In the genomic region with DNA sequence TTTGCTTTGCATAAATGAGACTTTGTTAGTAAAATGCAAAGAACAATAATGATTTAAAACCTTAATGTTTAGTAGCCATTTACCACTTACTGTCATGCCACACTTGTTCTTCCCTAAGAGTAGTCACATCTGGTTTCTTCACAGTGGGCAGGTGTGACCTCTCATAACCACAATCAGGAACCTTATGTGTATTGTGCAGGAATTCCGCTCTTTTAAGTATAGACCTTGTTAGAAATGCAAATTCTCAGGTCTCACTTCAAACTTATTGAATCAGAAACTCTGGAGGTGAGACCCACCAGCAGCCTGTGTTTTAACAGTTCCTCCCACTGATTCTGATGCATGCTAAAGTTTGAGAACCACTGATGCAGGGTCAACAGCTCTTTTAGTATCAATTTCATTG, we compare ENCODE assay signal across 1 cellular context.
TF ChIP-seq lines count a peak whose summit lies in the region.

No MANE protein-coding gene starts in this region.

TF ChIP-seq in GM12878, 131 proteins besides CTCF, POLR2A, EP300 and RAD21 (continued from another document):
- TF ChIP-seq, protein P1, sequence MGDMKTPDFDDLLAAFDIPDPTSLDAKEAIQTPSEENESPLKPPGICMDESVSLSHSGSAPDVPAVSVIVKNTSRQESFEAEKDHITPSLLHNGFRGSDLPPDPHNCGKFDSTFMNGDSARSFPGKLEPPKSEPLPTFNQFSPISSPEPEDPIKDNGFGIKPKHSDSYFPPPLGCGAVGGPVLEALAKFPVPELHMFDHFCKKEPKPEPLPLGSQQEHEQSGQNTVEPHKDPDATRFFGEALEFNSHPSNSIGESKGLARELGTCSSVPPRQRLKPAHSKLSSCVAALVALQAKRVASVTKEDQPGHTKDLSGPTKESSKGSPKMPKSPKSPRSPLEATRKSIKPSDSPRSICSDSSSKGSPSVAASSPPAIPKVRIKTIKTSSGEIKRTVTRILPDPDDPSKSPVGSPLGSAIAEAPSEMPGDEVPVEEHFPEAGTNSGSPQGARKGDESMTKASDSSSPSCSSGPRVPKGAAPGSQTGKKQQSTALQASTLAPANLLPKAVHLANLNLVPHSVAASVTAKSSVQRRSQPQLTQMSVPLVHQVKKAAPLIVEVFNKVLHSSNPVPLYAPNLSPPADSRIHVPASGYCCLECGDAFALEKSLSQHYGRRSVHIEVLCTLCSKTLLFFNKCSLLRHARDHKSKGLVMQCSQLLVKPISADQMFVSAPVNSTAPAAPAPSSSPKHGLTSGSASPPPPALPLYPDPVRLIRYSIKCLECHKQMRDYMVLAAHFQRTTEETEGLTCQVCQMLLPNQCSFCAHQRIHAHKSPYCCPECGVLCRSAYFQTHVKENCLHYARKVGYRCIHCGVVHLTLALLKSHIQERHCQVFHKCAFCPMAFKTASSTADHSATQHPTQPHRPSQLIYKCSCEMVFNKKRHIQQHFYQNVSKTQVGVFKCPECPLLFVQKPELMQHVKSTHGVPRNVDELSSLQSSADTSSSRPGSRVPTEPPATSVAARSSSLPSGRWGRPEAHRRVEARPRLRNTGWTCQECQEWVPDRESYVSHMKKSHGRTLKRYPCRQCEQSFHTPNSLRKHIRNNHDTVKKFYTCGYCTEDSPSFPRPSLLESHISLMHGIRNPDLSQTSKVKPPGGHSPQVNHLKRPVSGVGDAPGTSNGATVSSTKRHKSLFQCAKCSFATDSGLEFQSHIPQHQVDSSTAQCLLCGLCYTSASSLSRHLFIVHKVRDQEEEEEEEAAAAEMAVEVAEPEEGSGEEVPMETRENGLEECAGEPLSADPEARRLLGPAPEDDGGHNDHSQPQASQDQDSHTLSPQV (IDR thresholded peaks at IDR 0.05): no peak
- TF ChIP-seq HDAC2 (IDR thresholded peaks at IDR 0.05) (no peak), ASH2L (IDR thresholded peaks at IDR 0.05; ENCODE audit: borderline replicate concordance, low read depth) (no peak), GATAD2B (conservative IDR thresholded peaks at IDR 0.05; ENCODE audit: low read depth) (0 out of 2 replicates have a peak, but pooled peaks have one; percentile 16), ZNF24 (IDR thresholded peaks at IDR 0.05) (peak; percentile 73; the same call in 1 of the 2 replicates), NBN (IDR thresholded peaks at IDR 0.05) (0 out of 2 replicates have a peak, but pooled peaks have one; percentile 20), MTA2 (IDR thresholded peaks at IDR 0.05; ENCODE audit: low read depth) (peak; percentile 86), BHLHE40 (IDR thresholded peaks at IDR 0.05; ENCODE audit: borderline replicate concordance in 1 of 2, low read depth in 2 of 2, low read length in 1 of 2) (peak in 1 of 2 experiments; percentile 41; a peak in 1 of 4 replicates), HCFC1 (IDR thresholded peaks at IDR 0.05; ENCODE audit: low read length) (no peak), CBFB (IDR thresholded peaks at IDR 0.05; ENCODE audit: low read depth) (no peak), ETV6 (conservative IDR thresholded peaks at IDR 0.05 in 1 of 2, IDR thresholded peaks at IDR 0.05 in 1 of 2; ENCODE audit: borderline replicate concordance in 1 of 2, low read depth in 1 of 2) (no peak)
- TF ChIP-seq, protein P2, sequence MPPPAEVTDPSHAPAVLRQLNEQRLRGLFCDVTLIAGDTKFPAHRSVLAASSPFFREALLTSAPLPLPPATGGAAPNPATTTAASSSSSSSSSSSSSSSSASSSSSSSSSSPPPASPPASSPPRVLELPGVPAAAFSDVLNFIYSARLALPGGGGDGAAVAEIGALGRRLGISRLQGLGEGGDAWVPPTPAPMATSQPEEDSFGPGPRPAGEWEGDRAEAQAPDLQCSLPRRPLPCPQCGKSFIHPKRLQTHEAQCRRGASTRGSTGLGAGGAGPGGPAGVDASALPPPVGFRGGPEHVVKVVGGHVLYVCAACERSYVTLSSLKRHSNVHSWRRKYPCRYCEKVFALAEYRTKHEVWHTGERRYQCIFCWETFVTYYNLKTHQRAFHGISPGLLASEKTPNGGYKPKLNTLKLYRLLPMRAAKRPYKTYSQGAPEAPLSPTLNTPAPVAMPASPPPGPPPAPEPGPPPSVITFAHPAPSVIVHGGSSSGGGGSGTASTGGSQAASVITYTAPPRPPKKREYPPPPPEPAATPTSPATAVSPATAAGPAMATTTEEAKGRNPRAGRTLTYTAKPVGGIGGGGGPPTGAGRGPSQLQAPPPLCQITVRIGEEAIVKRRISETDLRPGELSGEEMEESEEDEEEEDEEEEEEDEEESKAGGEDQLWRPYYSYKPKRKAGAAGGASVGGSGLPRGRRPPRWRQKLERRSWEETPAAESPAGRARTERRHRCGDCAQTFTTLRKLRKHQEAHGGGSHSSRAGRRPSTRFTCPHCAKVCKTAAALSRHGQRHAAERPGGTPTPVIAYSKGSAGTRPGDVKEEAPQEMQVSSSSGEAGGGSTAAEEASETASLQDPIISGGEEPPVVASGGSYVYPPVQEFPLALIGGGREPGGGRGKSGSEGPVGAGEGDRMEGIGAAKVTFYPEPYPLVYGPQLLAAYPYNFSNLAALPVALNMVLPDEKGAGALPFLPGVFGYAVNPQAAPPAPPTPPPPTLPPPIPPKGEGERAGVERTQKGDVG (CRISPR knock-in tag; IDR thresholded peaks at IDR 0.05): no peak
- TF ChIP-seq, protein P3, sequence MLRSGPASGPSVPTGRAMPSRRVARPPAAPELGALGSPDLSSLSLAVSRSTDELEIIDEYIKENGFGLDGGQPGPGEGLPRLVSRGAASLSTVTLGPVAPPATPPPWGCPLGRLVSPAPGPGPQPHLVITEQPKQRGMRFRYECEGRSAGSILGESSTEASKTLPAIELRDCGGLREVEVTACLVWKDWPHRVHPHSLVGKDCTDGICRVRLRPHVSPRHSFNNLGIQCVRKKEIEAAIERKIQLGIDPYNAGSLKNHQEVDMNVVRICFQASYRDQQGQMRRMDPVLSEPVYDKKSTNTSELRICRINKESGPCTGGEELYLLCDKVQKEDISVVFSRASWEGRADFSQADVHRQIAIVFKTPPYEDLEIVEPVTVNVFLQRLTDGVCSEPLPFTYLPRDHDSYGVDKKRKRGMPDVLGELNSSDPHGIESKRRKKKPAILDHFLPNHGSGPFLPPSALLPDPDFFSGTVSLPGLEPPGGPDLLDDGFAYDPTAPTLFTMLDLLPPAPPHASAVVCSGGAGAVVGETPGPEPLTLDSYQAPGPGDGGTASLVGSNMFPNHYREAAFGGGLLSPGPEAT (IDR thresholded peaks at IDR 0.05; ENCODE audit: low read depth): peak; percentile 75
- TF ChIP-seq, protein P4, sequence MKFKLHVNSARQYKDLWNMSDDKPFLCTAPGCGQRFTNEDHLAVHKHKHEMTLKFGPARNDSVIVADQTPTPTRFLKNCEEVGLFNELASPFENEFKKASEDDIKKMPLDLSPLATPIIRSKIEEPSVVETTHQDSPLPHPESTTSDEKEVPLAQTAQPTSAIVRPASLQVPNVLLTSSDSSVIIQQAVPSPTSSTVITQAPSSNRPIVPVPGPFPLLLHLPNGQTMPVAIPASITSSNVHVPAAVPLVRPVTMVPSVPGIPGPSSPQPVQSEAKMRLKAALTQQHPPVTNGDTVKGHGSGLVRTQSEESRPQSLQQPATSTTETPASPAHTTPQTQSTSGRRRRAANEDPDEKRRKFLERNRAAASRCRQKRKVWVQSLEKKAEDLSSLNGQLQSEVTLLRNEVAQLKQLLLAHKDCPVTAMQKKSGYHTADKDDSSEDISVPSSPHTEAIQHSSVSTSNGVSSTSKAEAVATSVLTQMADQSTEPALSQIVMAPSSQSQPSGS (IDR thresholded peaks at IDR 0.05; ENCODE audit: low read length): 0 out of 2 replicates have a peak, but pooled peaks have one; percentile 17
